8 cellular contexts compared by ENCODE assay signal in genomic region chr18:51195602-51196115, GRCh38. TPM values are rescaled to one million over a fixed set of nuclear protein-coding genes. Genes with fewer than 3 reads are reported as not detected.
DNase-seq lines count a peak whose midpoint lies in the region; ATAC-seq and TF ChIP-seq lines count a peak whose summit lies in the region.

No MANE protein-coding gene starts in this region.

- TF ChIP-seq CTCF in A673 (conservative IDR thresholded peaks at IDR 0.05; ENCODE audit: low read depth, low read length) (no peak), VCaP (conservative IDR thresholded peaks at IDR 0.05) (no peak), type B pancreatic cell (conservative IDR thresholded peaks at IDR 0.05) (no peak)

- H3K27ac ChIP-seq in A673 (ENCODE audit: low read depth, low read length, poor library complexity, severe bottlenecking) (peak overlapping the region; percentile 85), VCaP (peak overlapping the region; percentile 97), mucosa of rectum (ENCODE audit: low read depth in 2 of 2, low read length in 2 of 2) (peak overlapping the region; percentile 92 to 95)

- peaks cover 3% of the 10 kb centered on the region for H3K9me3 ChIP-seq in A673 (ENCODE audit: low read depth, low read length, poor library complexity, severe bottlenecking)
- no peaks in the 10 kb centered on the region for H3K9me3 ChIP-seq in mucosa of rectum (ENCODE audit: control insufficient read depth in 2 of 2, low read length in 2 of 2)

- H3K4me1 ChIP-seq in A673 (ENCODE audit: insufficient read depth, low read length, poor library complexity, severe bottlenecking), result peaks cover 29% of the 10 kb centered on the region
- H3K4me1 ChIP-seq in mucosa of rectum (ENCODE audit: control insufficient read depth in 2 of 2, insufficient read depth in 2 of 2, low read length in 2 of 2), result peaks cover 4 to 9% of the 10 kb centered on the region in 2 donors

- intact Hi-C loops in A673 (cut with micrococcal nuclease; ENCODE audit: unreplicated experiment), result loop anchor here (5.0 kb wide), 1 partner anchor 82 kb away; no protein-coding TSS in a partner anchor

- POLR2A ChIA-PET in A673 (lab: Charles Lee; ENCODE audit: low non-redundant PET), result no interaction called here

- peaks cover 42 to 48% of the 10 kb centered on the region in 2 donors for H3K4me1 Mint-ChIP-seq in effector memory CD8-positive, alpha-beta T cell (ENCODE audit: low read depth in 2 of 2)
- H3K4me1 Mint-ChIP-seq in type B pancreatic cell (ENCODE audit: unreplicated experiment), result peaks cover 34% of the 10 kb centered on the region

- CTCF ChIA-PET in A673 (lab: Charles Lee), result no interaction called here

- peak overlapping the region; percentile 89 to 93 for H3K4me3 Mint-ChIP-seq in effector memory CD8-positive, alpha-beta T cell
- H3K4me3 Mint-ChIP-seq in type B pancreatic cell, result peak overlapping the region; percentile 86

- no peaks in the 10 kb centered on the region for H3K9me3 Mint-ChIP-seq in effector memory CD8-positive, alpha-beta T cell
- H3K9me3 Mint-ChIP-seq in type B pancreatic cell, result no peaks in the 10 kb centered on the region

- peak; percentile 10 for ATAC-seq in GM21576 (IDR thresholded peaks at IDR 0.05; ENCODE audit: unreplicated experiment)
- no peak for ATAC-seq in effector memory CD8-positive, alpha-beta T cell (replicated peaks)
- no peak for ATAC-seq in HG03442 (IDR thresholded peaks at IDR 0.05; ENCODE audit: unreplicated experiment)

- no TSS peak for BruUV-seq in A673 (replicated peaks; lab: Mats Ljungman, UMichigan)

- H3K27me3 ChIP-seq in A673 (replicated peaks; ENCODE audit: insufficient read depth, low read depth, low read length, poor library complexity) (no peaks in the 10 kb centered on the region), mucosa of rectum (ENCODE audit: control insufficient read depth in 2 of 2, insufficient read depth in 2 of 2, low read length in 2 of 2) (no peaks in the 10 kb centered on the region)

- peak overlapping the region; percentile 76 for H3K4me3 ChIP-seq in A673 (ENCODE audit: low read depth, low read length, poor library complexity, severe bottlenecking)
- H3K4me3 ChIP-seq in mucosa of rectum (ENCODE audit: low read length in 2 of 2), result peak overlapping the region; percentile 89 to 98

- no peaks in the 10 kb centered on the region for H3K36me3 ChIP-seq in A673 (ENCODE audit: insufficient read depth, low read length, poor library complexity, severe bottlenecking)
- no peaks in the 10 kb centered on the region for H3K36me3 ChIP-seq in mucosa of rectum (ENCODE audit: control insufficient read depth in 2 of 2, insufficient read depth in 2 of 2, low read length in 2 of 2)

- peak overlapping the region; percentile 84 to 95 for H3K9ac ChIP-seq in mucosa of rectum (ENCODE audit: low read depth in 1 of 2, low read length in 2 of 2)

- DNase-seq in A673 (ENCODE audit: low spot score) (peak; percentile 70), NCI-H2171 (lab: John Stamatoyannopoulos, UW) (peak; percentile 73), type B pancreatic cell (ENCODE audit: extremely low spot score, unreplicated experiment) (no peak)
- DNase-seq in effector memory CD8-positive, alpha-beta T cell, result peak; percentile 24 to 34 (median 28)

- H3K27ac Mint-ChIP-seq in effector memory CD8-positive, alpha-beta T cell, result peak overlapping the region; percentile 55 to 92
- H3K27ac Mint-ChIP-seq in type B pancreatic cell, result peak overlapping the region; percentile 96

- peaks cover 23% of the 10 kb centered on the region for H3K36me3 Mint-ChIP-seq in effector memory CD8-positive, alpha-beta T cell (ENCODE audit: insufficient read depth)
- H3K36me3 Mint-ChIP-seq in type B pancreatic cell, result peaks cover 18% of the 10 kb centered on the region

- H3K27me3 Mint-ChIP-seq in effector memory CD8-positive, alpha-beta T cell, result no peaks in the 10 kb centered on the region
- no peaks in the 10 kb centered on the region for H3K27me3 Mint-ChIP-seq in type B pancreatic cell

RNA-seq across cellular contexts. Expression of gene MEX3C, which starts 1.8 kb away (rescaled TPM):
- total RNA-seq in A673 (2021) (55.9 and 60.2 TPM in 2 replicates), type B pancreatic cell (ENCODE audit: low replicate concordance) (57.2 and 69.5 TPM in 2 replicates)
